ENCODE assay signal across 9 cellular contexts in the genomic region with DNA sequence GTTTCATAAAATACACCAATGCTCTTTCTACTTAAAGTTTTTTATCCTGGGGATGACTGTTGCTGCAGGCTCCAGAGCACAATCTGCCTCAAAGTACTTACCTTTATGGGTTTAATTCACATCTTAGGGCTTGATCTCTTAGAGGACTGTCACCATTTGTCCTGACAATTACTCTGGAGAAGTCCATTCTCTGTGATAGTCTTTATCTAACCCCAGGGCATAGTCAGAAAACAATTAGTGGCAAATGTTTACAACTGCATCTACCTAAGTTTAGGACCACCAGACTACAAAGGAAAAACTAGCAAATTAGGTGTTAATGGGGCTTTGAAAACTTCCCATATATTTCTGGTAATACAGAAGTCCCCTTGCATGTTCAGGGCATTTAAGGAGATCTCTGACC.
"Had no signal": no experiment of that assay in that cellular context is flagged by ENCODE, and none has a peak within 500 bp of the region (broad histone marks: within the 10 kb centered on the region; RNA-seq: fewer than 3 reads in every experiment).

No MANE protein-coding gene starts in this region.

- H3K9me3 ChIP-seq: HAP-1 had no signal

- FAIRE-seq: HTR-8/SVneo, K562 had no signal

- H3K36me3 ChIP-seq: HAP-1 had no signal

- H3K4me3 Mint-ChIP-seq: HFFc6 had no signal

- ATAC-seq: HCT116, K562 had no signal

- H3K27ac Mint-ChIP-seq: HFFc6 had no signal

- H3K4me1 ChIP-seq: HAP-1 had no signal

- H3K4me3 ChIP-seq: HAP-1, K562 had no signal

- DNase-seq: GOT3, H7, HFFc6, IMR-90, KG1 had no signal
